1 cellular context compared by ENCODE assay signal in genomic region chr1:27551170-27551952, GRCh38.
A peak's percentile ranks its signal among the peaks of the same experiment; 100 is the strongest.
TF ChIP-seq lines count a peak whose summit lies in the region.

No MANE protein-coding gene starts in this region.

TF ChIP-seq in K562, 482 proteins besides CTCF, POLR2A, EP300 and RAD21:
- TF ChIP-seq ZBTB8A (IDR thresholded peaks at IDR 0.05; ENCODE audit: partially characterized antibody) (no peak), ZNF785 (CRISPR knock-in tag; IDR thresholded peaks at IDR 0.05) (no peak), POLR2G (IDR thresholded peaks at IDR 0.05; ENCODE audit: low read depth, low read length) (peak; percentile 34; the same call in 1 of the 2 replicates), KDM5B (IDR thresholded peaks at IDR 0.05; ENCODE audit: insufficient replicate concordance, low read depth, low read length) (no peak), MCM5 (IDR thresholded peaks at IDR 0.05; ENCODE audit: low read depth) (no peak), BRF2 (IDR thresholded peaks at IDR 0.05; ENCODE audit: borderline replicate concordance, insufficient read depth, insufficient read length) (no peak)
- TF ChIP-seq, protein P1, sequence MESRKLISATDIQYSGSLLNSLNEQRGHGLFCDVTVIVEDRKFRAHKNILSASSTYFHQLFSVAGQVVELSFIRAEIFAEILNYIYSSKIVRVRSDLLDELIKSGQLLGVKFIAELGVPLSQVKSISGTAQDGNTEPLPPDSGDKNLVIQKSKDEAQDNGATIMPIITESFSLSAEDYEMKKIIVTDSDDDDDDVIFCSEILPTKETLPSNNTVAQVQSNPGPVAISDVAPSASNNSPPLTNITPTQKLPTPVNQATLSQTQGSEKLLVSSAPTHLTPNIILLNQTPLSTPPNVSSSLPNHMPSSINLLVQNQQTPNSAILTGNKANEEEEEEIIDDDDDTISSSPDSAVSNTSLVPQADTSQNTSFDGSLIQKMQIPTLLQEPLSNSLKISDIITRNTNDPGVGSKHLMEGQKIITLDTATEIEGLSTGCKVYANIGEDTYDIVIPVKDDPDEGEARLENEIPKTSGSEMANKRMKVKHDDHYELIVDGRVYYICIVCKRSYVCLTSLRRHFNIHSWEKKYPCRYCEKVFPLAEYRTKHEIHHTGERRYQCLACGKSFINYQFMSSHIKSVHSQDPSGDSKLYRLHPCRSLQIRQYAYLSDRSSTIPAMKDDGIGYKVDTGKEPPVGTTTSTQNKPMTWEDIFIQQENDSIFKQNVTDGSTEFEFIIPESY (CRISPR knock-in tag; IDR thresholded peaks at IDR 0.05): peak; percentile 51; the same call in 1 of the 2 replicates
- TF ChIP-seq, protein P2, sequence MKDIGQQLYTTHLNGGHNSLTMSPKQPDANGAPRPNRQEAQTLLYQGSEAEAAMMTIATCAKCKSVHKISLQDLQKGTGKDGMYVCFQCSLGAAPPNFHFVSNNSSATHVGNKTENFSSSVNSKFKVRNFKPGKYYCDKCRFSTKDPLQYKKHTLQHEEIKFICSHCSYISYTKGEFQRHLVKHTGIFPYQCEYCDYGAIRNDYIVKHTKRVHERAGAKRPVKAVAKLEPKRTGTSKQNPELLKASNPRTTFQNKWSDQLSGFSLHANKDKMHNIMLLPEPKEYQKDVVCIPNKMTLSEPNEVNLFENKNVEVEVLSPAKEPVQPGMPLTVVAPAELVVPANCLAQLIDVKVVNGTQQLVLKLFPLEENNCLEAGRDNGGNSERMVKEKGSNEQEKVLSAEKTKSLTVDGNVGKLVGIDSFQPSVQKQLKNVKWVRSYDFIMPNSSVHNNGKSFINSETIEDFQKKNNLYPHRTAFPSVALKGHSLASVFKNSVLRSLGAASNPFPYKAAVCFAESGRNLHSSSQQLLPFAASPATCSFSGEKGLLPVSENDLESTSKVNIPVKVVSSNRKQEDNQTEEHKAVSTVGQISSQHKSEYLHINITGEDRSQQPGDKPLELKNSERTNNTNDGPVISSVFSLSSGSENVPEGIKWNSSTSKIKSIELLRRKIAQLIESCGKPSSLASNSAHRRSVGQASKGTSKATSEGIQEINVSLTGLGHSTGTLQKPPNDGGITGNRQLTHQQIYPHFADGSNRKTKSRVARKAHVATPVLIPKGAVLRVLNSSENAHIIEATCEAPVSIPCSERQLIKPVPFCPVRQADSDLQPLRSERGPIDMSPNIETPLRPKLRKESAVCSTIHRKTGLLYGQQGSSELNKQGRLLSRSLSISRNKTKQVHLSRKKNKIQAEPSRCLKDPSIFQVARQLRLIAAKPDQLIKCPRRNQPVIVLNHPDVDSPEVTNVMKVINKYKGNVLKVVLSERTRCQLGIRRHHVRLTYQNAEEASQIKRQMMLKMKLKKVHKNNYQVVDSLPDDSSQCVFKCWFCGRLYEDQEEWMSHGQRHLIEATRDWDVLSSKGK (CRISPR knock-in tag; IDR thresholded peaks at IDR 0.05): no peak
